8 cellular contexts compared by ENCODE assay signal in genomic region chr18:46097378-46097852, GRCh38. TPM values are rescaled to one million over a fixed set of nuclear protein-coding genes. Genes with fewer than 3 reads are reported as not detected.
DNase-seq lines count a peak whose midpoint lies in the region; ATAC-seq, FAIRE-seq and TF ChIP-seq lines count a peak whose summit lies in the region.

No MANE protein-coding gene starts in this region.

- H3K4me1 ChIP-seq in astrocyte (ENCODE audit: insufficient read depth, low read length) (peaks cover 10% of the 10 kb centered on the region), suprapubic skin (peaks cover 38% of the 10 kb centered on the region)

- peak overlapping the region; percentile 99 for H3K4me3 Mint-ChIP-seq in astrocyte (ENCODE audit: unreplicated experiment)

- ATAC-seq in GM21390 (IDR thresholded peaks at IDR 0.05; ENCODE audit: unreplicated experiment) = peak; percentile 20

- H3K79me2 ChIP-seq in astrocyte (ENCODE audit: insufficient read depth, low read length) = peaks cover 57% of the 10 kb centered on the region

- H3K9ac ChIP-seq in astrocyte (ENCODE audit: low read length) = peak overlapping the region; percentile 94

- H4K20me1 ChIP-seq in astrocyte (ENCODE audit: insufficient read depth, low read length) = peaks cover 48% of the 10 kb centered on the region

- no peak for TF ChIP-seq EP300 in suprapubic skin (IDR thresholded peaks at IDR 0.05)

- H3K36me3 ChIP-seq in astrocyte (ENCODE audit: insufficient read depth, low read length) (peaks cover 16% of the 10 kb centered on the region), suprapubic skin (peaks cover 22% of the 10 kb centered on the region)

- H3K27ac Mint-ChIP-seq in astrocyte (ENCODE audit: unreplicated experiment) = peak overlapping the region; percentile 95

- H3K9me3 ChIP-seq in astrocyte (ENCODE audit: insufficient read depth, low read depth, low read length) (no peaks in the 10 kb centered on the region), suprapubic skin (no peaks in the 10 kb centered on the region)

- no peak for TF ChIP-seq CTCF in astrocyte (IDR thresholded peaks at IDR 0.05; ENCODE audit: insufficient read depth, low read depth, low read length)
- TF ChIP-seq CTCF in suprapubic skin (IDR thresholded peaks at IDR 0.05) = no peak

- no peak for TF ChIP-seq POLR2A in suprapubic skin (IDR thresholded peaks at IDR 0.05)

- peaks cover 7% of the 10 kb centered on the region for H3K36me3 Mint-ChIP-seq in astrocyte (ENCODE audit: low read depth, unreplicated experiment)

- H2AFZ ChIP-seq in astrocyte (ENCODE audit: low read depth, low read length) = peak overlapping the region; percentile 99

- peaks cover 12% of the 10 kb centered on the region for H3K4me1 Mint-ChIP-seq in astrocyte (ENCODE audit: low read depth, unreplicated experiment)

- DNase-seq in CD1c-positive myeloid dendritic cell (ENCODE audit: extremely low spot score) = peak; percentile 34
- peak; percentile 7 for DNase-seq in HT-29 (ENCODE audit: low spot score)
- no peak for DNase-seq in astrocyte (ENCODE audit: low read depth)
- peak; percentile 36 for DNase-seq in kidney glomerular epithelial cell (lab: John Stamatoyannopoulos, UW)
- DNase-seq in suprapubic skin (ENCODE audit: low spot score in 2 of 2) = no peak
- DNase-seq in HPDE6-E6E7 (ENCODE audit: extremely low spot score) = no peak
- DNase-seq in activated gamma-delta T cell treated with Interleukin-2 at 50 U/mL for 16 hours = no peak

- peak overlapping the region; percentile 89 for H3K4me2 ChIP-seq in astrocyte (ENCODE audit: low read length)

- no peaks in the 10 kb centered on the region for H3K9me3 Mint-ChIP-seq in astrocyte (ENCODE audit: unreplicated experiment)

- no peak for FAIRE-seq in astrocyte (lab: Jason Lieb, UNC)

- peak overlapping the region; percentile 99 for H3K4me3 ChIP-seq in astrocyte (ENCODE audit: insufficient read depth, low read depth, low read length)
- peak overlapping the region; percentile 99 for H3K4me3 ChIP-seq in suprapubic skin

- no peaks in the 10 kb centered on the region for H3K27me3 Mint-ChIP-seq in astrocyte (ENCODE audit: low read depth, unreplicated experiment)

- H3K27me3 ChIP-seq in astrocyte (ENCODE audit: insufficient read depth, low read length) (no peaks in the 10 kb centered on the region), suprapubic skin (no peaks in the 10 kb centered on the region)

- under 1% methylated on average over 10 of the region's 13 CpGs for WGBS in suprapubic skin

- H3K27ac ChIP-seq in astrocyte (ENCODE audit: low read depth, low read length) (peak overlapping the region; percentile 83), suprapubic skin (peak overlapping the region; percentile 94)

RNA-seq across cellular contexts. Expression of gene ATP5F1A, which starts 0.7 kb away (rescaled TPM):
- 240 and 262 TPM in 2 replicates for total RNA-seq in HT-29 (2014; rRNA removed; shearing (Covaris generic))
- total RNA-seq in astrocyte (474 and 484 TPM in 2 replicates), suprapubic skin (100 to 1,000 TPM; 250 to 584 (median 489) TPM)

RNA-seq across cellular contexts. Expression of gene HAUS1, which starts 6.8 kb away (rescaled TPM):
- total RNA-seq in HT-29 (2014; rRNA removed; shearing (Covaris generic)) = 21.3 and 25.4 TPM in 2 replicates
- total RNA-seq in astrocyte = 23.5 and 23.9 TPM in 2 replicates
- 10 to 100 TPM; 17.0 to 43.6 (median 29.2) TPM for total RNA-seq in suprapubic skin

RNA-seq across cellular contexts. Expression of gene PSTPIP2, which starts 25.4 kb away (rescaled TPM):
- 0.13 TPM in 1 of 2 replicates, not detected in the other for total RNA-seq in HT-29 (2014; rRNA removed; shearing (Covaris generic))
- total RNA-seq in astrocyte = 7.2 and 9.1 TPM in 2 replicates
- total RNA-seq in suprapubic skin = 10 to 100 TPM in 2 of 4 donors, 1 to 10 TPM in 2; 7.5 to 33.6 (median 16.0) TPM

Comparison
In these comparisons a context has a peak if more than half of its experiments do, and no peak if none do; other contexts are left out.
1. DNase-seq: peak in CD1c-positive myeloid dendritic cell (single experiment), HT-29 (single experiment) and kidney glomerular epithelial cell (single experiment); none in astrocyte (single experiment), suprapubic skin (0 of 2), HPDE6-E6E7 (single experiment) and activated gamma-delta T cell treated with Interleukin-2 at 50 U/mL for 16 hours (single experiment).